In genomic region chr15:65832549-65833364, GRCh38 we compare ENCODE assay signal across 8 cellular contexts. TPM values are rescaled to one million over a fixed set of nuclear protein-coding genes. Genes with fewer than 3 reads are reported as not detected.
A peak's percentile ranks its signal among the peaks of the same experiment; 100 is the strongest.
DNase-seq lines count a peak whose midpoint lies in the region; ATAC-seq, FAIRE-seq and TF ChIP-seq lines count a peak whose summit lies in the region.

No MANE protein-coding gene starts in this region.

- no peaks in the 10 kb centered on the region for H3K79me2 ChIP-seq in keratinocyte (ENCODE audit: control insufficient read depth, insufficient read depth, low read length)

- dilution Hi-C loops in keratinocyte (cut with MboI; ENCODE audit: extremely low pct_ligation_motif_present, low sequenced_read_pairs): no loop called here

- no peak for ATAC-seq in HG03457 (IDR thresholded peaks at IDR 0.05; ENCODE audit: unreplicated experiment)

- H3K27ac ChIP-seq in cingulate gyrus (ENCODE audit: low read depth, low read length) (peak overlapping the region; percentile 74), keratinocyte (ENCODE audit: control insufficient read depth, insufficient read depth, low read length) (peak overlapping the region; percentile 33)

- peak overlapping the region in 1 of 3 experiments; percentile 43 for H3K4me3 ChIP-seq in keratinocyte (ENCODE audit: control insufficient read depth in 2 of 3, extremely low read depth in 1 of 3, insufficient read depth in 2 of 3, low read depth in 1 of 3, low read length in 3 of 3)

- peaks cover 12% of the 10 kb centered on the region for H3K4me1 ChIP-seq in keratinocyte (ENCODE audit: control insufficient read depth, extremely low read depth, insufficient read depth, low read length)

- FAIRE-seq in keratinocyte (lab: Jason Lieb, UNC): peak; percentile 61

- H3K36me3 ChIP-seq in keratinocyte (ENCODE audit: control insufficient read depth in 2 of 2, extremely low read depth in 1 of 2, insufficient read depth in 2 of 2, low read length in 2 of 2): no peaks in the 10 kb centered on the region

- no peaks in the 10 kb centered on the region for H3K9me1 ChIP-seq in keratinocyte (ENCODE audit: control insufficient read depth, extremely low read depth, insufficient read depth, low read length)

- peak; percentile 83 for DNase-seq in AG09319 (ENCODE audit: extremely low read depth, low read depth)
- peak; percentile 81 for DNase-seq in HCEC 1CT
- DNase-seq in NCI-H226: peak; percentile 5
- peak; percentile 39 to 45 for DNase-seq in activated CD4-positive, alpha-beta T cell treated with anti-CD3 and anti-CD28 coated beads for 4 hours
- no peak for DNase-seq in keratinocyte (ENCODE audit: low read depth, low spot score)
- peak; percentile 99 for DNase-seq in smooth muscle cell of the brain vasculature (ENCODE audit: low read depth, low spot score)

- peak overlapping the region; percentile 35 for H3K9ac ChIP-seq in keratinocyte (ENCODE audit: control insufficient read depth, extremely low read depth, insufficient read depth, low read length)

- H3K9me3 ChIP-seq in keratinocyte (ENCODE audit: control insufficient read depth, low read depth, low read length): no peaks in the 10 kb centered on the region

- H2AFZ ChIP-seq in keratinocyte (ENCODE audit: control insufficient read depth, low read length): peak overlapping the region; percentile 90

- H3K4me2 ChIP-seq in keratinocyte (ENCODE audit: control insufficient read depth, extremely low read depth, insufficient read depth, low read depth, low read length): peak overlapping the region; percentile 70

- peak; percentile 20 for TF ChIP-seq CTCF in AG09319 (IDR thresholded peaks at IDR 0.05; ENCODE audit: low read depth, low read length)
- peak in 2 of 3 experiments; percentile 18 to 27 for TF ChIP-seq CTCF in keratinocyte (optimal IDR thresholded peaks at IDR 0.05 in 1 of 3, IDR thresholded peaks at IDR 0.05 in 1 of 3, conservative IDR thresholded peaks at IDR 0.05 in 1 of 3; ENCODE audit: extremely low read depth in 1 of 3, insufficient read depth in 2 of 3, low read length in 3 of 3)

- no peaks in the 10 kb centered on the region for H3K27me3 ChIP-seq in keratinocyte (ENCODE audit: control insufficient read depth, extremely low read depth, insufficient read depth, low read length)

- H4K20me1 ChIP-seq in keratinocyte (ENCODE audit: control insufficient read depth, extremely low read depth, insufficient read depth, low read length): no peaks in the 10 kb centered on the region

RNA-seq across cellular contexts. Expression of gene RAB11A, which starts 36.5 kb away (rescaled TPM):
- 356 to 649 TPM (median 537 TPM) in 3 replicates for polyA plus RNA-seq in keratinocyte
- polyA plus RNA-seq in keratinocyte (2011; ENCODE audit: low read depth): 542 TPM
- polyA plus RNA-seq in keratinocyte (2011; cell fraction: cytosol; rRNA removed): 603 and 936 TPM in 2 replicates
- 444 and 474 TPM in 2 replicates for polyA plus RNA-seq in keratinocyte (2011; cell fraction: nucleus; rRNA removed)
- 359 and 594 TPM in 2 replicates for polyA plus RNA-seq in keratinocyte (2012; ENCODE audit: low replicate concordance)
- 116 to 357 TPM (median 214 TPM) in 3 replicates for polyA minus RNA-seq in keratinocyte
- polyA minus RNA-seq in keratinocyte (2011; cell fraction: cytosol; rRNA and poly(A)+ RNA removed): 89.8 TPM
- polyA minus RNA-seq in keratinocyte (2011; cell fraction: nucleus; rRNA and poly(A)+ RNA removed): 21.9 and 103 TPM in 2 replicates

RNA-seq across cellular contexts. Expression of gene DENND4A, which starts 40.7 kb away (rescaled TPM):
- 6.0 to 10.0 TPM (median 6.5 TPM) in 3 replicates for polyA plus RNA-seq in keratinocyte
- polyA plus RNA-seq in keratinocyte (2011; ENCODE audit: low read depth): 9.5 TPM
- 3.8 and 8.8 TPM in 2 replicates for polyA plus RNA-seq in keratinocyte (2011; cell fraction: cytosol; rRNA removed)
- polyA plus RNA-seq in keratinocyte (2011; cell fraction: nucleus; rRNA removed): 11.6 and 13.3 TPM in 2 replicates
- 3.3 and 6.9 TPM in 2 replicates for polyA plus RNA-seq in keratinocyte (2012; ENCODE audit: low replicate concordance)
- polyA minus RNA-seq in keratinocyte: 7.0 to 31.9 TPM (median 18.5 TPM) in 3 replicates
- polyA minus RNA-seq in keratinocyte (2011; cell fraction: cytosol; rRNA and poly(A)+ RNA removed): 9.0 TPM
- polyA minus RNA-seq in keratinocyte (2011; cell fraction: nucleus; rRNA and poly(A)+ RNA removed): 23.4 and 39.9 TPM in 2 replicates
